23 cellular contexts compared by ENCODE assay signal in genomic region chr11:107712342-107712741, GRCh38. TPM values are rescaled to one million over a fixed set of nuclear protein-coding genes. Genes with fewer than 3 reads are reported as not detected.
"Had no signal": no experiment of that assay in that cellular context is flagged by ENCODE, and none has a peak within 500 bp of the region (broad histone marks: within the 10 kb centered on the region; RNA-seq: fewer than 3 reads in every experiment).

No MANE protein-coding gene starts in this region.

- H3K4me1 ChIP-seq: ascending aorta had no signal

- H3K4me3 ChIP-seq: ascending aorta, body of pancreas, cardiac muscle cell, MG63 had no signal

- H3K9ac ChIP-seq: KMS-11 had no signal

- H3K36me3 ChIP-seq: ascending aorta, cardiac muscle cell, MG63 had no signal

- H3K9me3 ChIP-seq: ascending aorta, body of pancreas, MG63 had no signal

- H3K27ac ChIP-seq: ascending aorta, body of pancreas, cardiac muscle cell, KMS-11 had no signal

- H3K27me3 ChIP-seq: ascending aorta, body of pancreas, cardiac muscle cell had no signal

- DNase-seq: activated CD4-positive, alpha-beta memory T cell treated with anti-CD3 and anti-CD28 coated beads for 36 hours; activated CD4-positive, alpha-beta T cell treated with anti-CD3 and anti-CD28 coated beads, Interleukin-2, amount 10 ng/mL, durations not matched to agents 7 days and 5 days; activated CD4-positive, CD25-positive, alpha-beta regulatory T cell treated with anti-CD3 and anti-CD28 coated beads, Interleukin-2, amount 50 U/mL, for 72 hours; activated CD8-positive, alpha-beta memory T cell treated with anti-CD3 and anti-CD28 coated beads for 24 hours; activated effector memory CD4-positive, alpha-beta T cell treated with anti-CD3 and anti-CD28 coated beads, Interleukin-2, amount 50 U/mL, for 16 hours; activated naive CD4-positive, alpha-beta T cell treated with Interleukin-2 at 50 U/mL for 16 hours; activated naive CD8-positive, alpha-beta T cell treated with anti-CD3 and anti-CD28 coated beads, Interleukin-2, amount 50 U/mL, for 24 hours; activated T-cell treated with anti-CD3 and anti-CD28 coated beads, Interleukin-2, amount 50 U/mL, for 4 hours; amniotic stem cell; body of pancreas; MG63; NCI-H2029; NCI-H2107; PC-3; SHP77 treated with DMSO at 0.1 percent for 48 hours; T-helper 17 cell; T-helper 9 cell had no signal

- H3K4me2 ChIP-seq: KMS-11 had no signal

RNA-seq across cellular contexts. Expression of gene SLN, which starts 0.5 kb away (rescaled TPM):
- total RNA-seq: activated CD4-positive, alpha-beta memory T cell treated with anti-CD3 and anti-CD28 coated beads for 36 hours; activated CD4-positive, alpha-beta T cell treated with anti-CD3 and anti-CD28 coated beads, Interleukin-2, amount 10 ng/mL, durations not matched to agents 7 days and 5 days; activated naive CD4-positive, alpha-beta T cell treated with anti-CD3 and anti-CD28 coated beads, Interleukin-2, amount 50 U/mL, for 72 hours; activated T-cell treated with anti-CD3 and anti-CD28 coated beads, Interleukin-2, amount 50 U/mL, for 4 hours; ascending aorta; cardiac muscle cell; SK-MEL-5; T-helper 17 cell; WTC11 had no signal
